28 cellular contexts compared by ENCODE assay signal in the genomic region with DNA sequence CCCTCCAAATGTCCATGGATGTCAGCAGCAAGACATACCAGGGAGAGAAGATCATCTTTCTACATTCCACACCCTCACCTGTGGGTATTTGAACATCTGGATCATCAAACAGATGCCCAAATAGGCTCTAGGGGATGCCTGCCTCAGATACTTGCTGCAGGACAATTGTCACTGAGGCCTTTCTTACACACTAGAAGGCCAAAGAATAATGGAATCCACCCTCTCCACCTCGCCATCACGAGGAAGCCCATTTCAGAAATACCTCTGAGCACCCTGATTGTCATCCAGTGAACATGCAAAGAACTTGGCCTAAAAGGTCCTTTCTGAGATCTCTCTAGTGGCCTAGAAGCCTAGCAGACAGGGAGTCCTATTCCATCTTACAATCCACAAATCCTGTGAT. TPM values are rescaled to one million over a fixed set of nuclear protein-coding genes. Genes with fewer than 3 reads are reported as not detected.
"Had no signal": no experiment of that assay in that cellular context is flagged by ENCODE, and none has a peak within 500 bp of the region (broad histone marks: within the 10 kb centered on the region; RNA-seq: fewer than 3 reads in every experiment).

No MANE protein-coding gene starts in this region.

- H3K4me3 ChIP-seq: stomach, suprapubic skin, testis, thoracic aorta, thyroid gland, tibial artery, tibial nerve, transverse colon, upper lobe of left lung, upper lobe of right lung, uterus, vagina had no signal

- H3K36me3 Mint-ChIP-seq: stimulated activated effector memory CD8-positive, alpha-beta T cell treated with anti-CD3 and anti-CD28 coated beads, Interleukin-12 subunit alpha, Interleukin-12 subunit beta, amount 100 ng/mL, for 72 hours; stimulated activated memory B cell treated with anti-CD40 and anti-IgM and Interleukin-4, amounts not matched to agents 10 μg/mL and 1 μg/mL and 100 μg/mL, for 72 hours; stimulated activated naive B cell treated with anti-CD40 and anti-IgM and Interleukin-4, amounts not matched to agents 10 μg/mL and 1 μg/mL and 100 μg/mL, for 72 hours; type B pancreatic cell had no signal

- H3K4me1 Mint-ChIP-seq: stimulated activated effector memory CD8-positive, alpha-beta T cell treated with anti-CD3 and anti-CD28 coated beads, Interleukin-12 subunit alpha, Interleukin-12 subunit beta, amount 100 ng/mL, for 72 hours; stimulated activated memory B cell treated with anti-CD40 and anti-IgM and Interleukin-4, amounts not matched to agents 10 μg/mL and 1 μg/mL and 100 μg/mL, for 72 hours; stimulated activated naive CD8-positive, alpha-beta T cell treated with anti-CD3 and anti-CD28 coated beads, Interleukin-15, amount 100 ng/mL, for 72 hours had no signal

- H3K4me3 Mint-ChIP-seq: stimulated activated effector memory CD8-positive, alpha-beta T cell treated with anti-CD3 and anti-CD28 coated beads, Interleukin-12 subunit alpha, Interleukin-12 subunit beta, amount 100 ng/mL, for 72 hours; stimulated activated memory B cell treated with anti-CD40 and anti-IgM and Interleukin-4, amounts not matched to agents 10 μg/mL and 1 μg/mL and 100 μg/mL, for 72 hours; stimulated activated naive B cell treated with anti-CD40 and anti-IgM and Interleukin-4, amounts not matched to agents 10 μg/mL and 1 μg/mL and 100 μg/mL, for 72 hours; stimulated activated naive CD8-positive, alpha-beta T cell treated with anti-CD3 and anti-CD28 coated beads, Interleukin-15, amount 100 ng/mL, for 72 hours; stimulated activated naive CD8-positive, alpha-beta T cell treated with anti-CD3 and anti-CD28 coated beads, Interleukin-15, Interleukin-2, amounts not matched to agents 100 ng/mL and 50 ng/mL, for 24 hours; type B pancreatic cell had no signal

- H3K27me3 ChIP-seq: suprapubic skin, testis, thyroid gland, tibial artery, transverse colon, upper lobe of left lung, upper lobe of right lung, uterus, vagina had no signal

- FAIRE-seq: urothelium cell line had no signal

- DNase-seq: stimulated activated CD4-positive, alpha-beta T cell treated with anti-CD3 and anti-CD28 coated beads, Interleukin-2, amount 100 ng/mL, for 48 hours; stimulated activated CD4-positive, alpha-beta T cell treated with anti-CD3 and anti-CD28 coated beads, Interleukin-4, amount 100 ng/mL, for 1 hour; stimulated activated CD4-positive, alpha-beta T cell treated with anti-CD3 and anti-CD28 coated beads, Interleukin-4, amount 100 ng/mL, for 24 hours; stimulated activated CD4-positive, alpha-beta T cell treated with anti-CD3 and anti-CD28 coated beads, Interleukin-4, amount 100 ng/mL, for 4 hours; stimulated activated CD8-positive, alpha-beta memory T cell treated with anti-CD3 and anti-CD28 coated beads, Interleukin-4, amount 100 ng/mL, for 48 hours; stimulated activated naive B cell treated with anti-CD40 and anti-IgM and Interleukin-4, amounts not matched to agents 10 μg/mL and 1 μg/mL and 100 μg/mL, for 72 hours; stimulated activated naive CD4-positive, alpha-beta T cell; stimulated activated naive CD4-positive, alpha-beta T cell treated with Interleukin-2 at 50 U/mL for 16 hours; stimulated activated naive CD8-positive, alpha-beta T cell treated with anti-CD3 and anti-CD28 coated beads, Interleukin-15, amount 100 ng/mL, for 72 hours; stimulated activated naive CD8-positive, alpha-beta T cell treated with anti-CD3 and anti-CD28 coated beads, Interleukin-15, Interleukin-2, amounts not matched to agents 100 U/mL and 50 U/mL, for 24 hours; stomach; substantia nigra; testis; thyroid gland; tibial artery; transverse colon; upper lobe of left lung; upper lobe of right lung; uterus had no signal

- H3K27ac Mint-ChIP-seq: stimulated activated effector memory CD8-positive, alpha-beta T cell treated with anti-CD3 and anti-CD28 coated beads, Interleukin-12 subunit alpha, Interleukin-12 subunit beta, amount 100 ng/mL, for 72 hours; stimulated activated memory B cell treated with anti-CD40 and anti-IgM and Interleukin-4, amounts not matched to agents 10 μg/mL and 1 μg/mL and 100 μg/mL, for 72 hours; stimulated activated naive B cell treated with anti-CD40 and anti-IgM and Interleukin-4, amounts not matched to agents 10 μg/mL and 1 μg/mL and 100 μg/mL, for 72 hours; stimulated activated naive CD8-positive, alpha-beta T cell treated with anti-CD3 and anti-CD28 coated beads, Interleukin-15, amount 100 ng/mL, for 72 hours; stimulated activated naive CD8-positive, alpha-beta T cell treated with anti-CD3 and anti-CD28 coated beads, Interleukin-15, Interleukin-2, amounts not matched to agents 100 ng/mL and 50 ng/mL, for 24 hours; type B pancreatic cell had no signal

- H3K9me3 ChIP-seq: stomach, suprapubic skin, testis, thoracic aorta, thyroid gland, tibial artery, tibial nerve, transverse colon, upper lobe of left lung, upper lobe of right lung, uterus, vagina had no signal

- ATAC-seq: stimulated activated effector memory CD8-positive, alpha-beta T cell treated with anti-CD3 and anti-CD28 coated beads, Interleukin-12 subunit alpha, Interleukin-12 subunit beta, amount 100 ng/mL, for 72 hours; stimulated activated memory B cell treated with anti-CD40 and anti-IgM and Interleukin-4, amounts not matched to agents 10 μg/mL and 1 μg/mL and 100 μg/mL, for 72 hours; stimulated activated naive B cell treated with anti-CD40 and anti-IgM and Interleukin-4, amounts not matched to agents 10 μg/mL and 1 μg/mL and 100 μg/mL, for 72 hours; stimulated activated naive CD8-positive, alpha-beta T cell treated with anti-CD3 and anti-CD28 coated beads, Interleukin-15, amount 100 ng/mL, for 72 hours; stimulated activated naive CD8-positive, alpha-beta T cell treated with anti-CD3 and anti-CD28 coated beads, Interleukin-15, Interleukin-2, amounts not matched to agents 100 U/mL and 50 U/mL, for 24 hours; upper lobe of right lung had no signal

- H3K36me3 ChIP-seq: stomach, suprapubic skin, thoracic aorta, thyroid gland, tibial artery, tibial nerve, transverse colon, upper lobe of left lung, upper lobe of right lung, uterus, vagina had no signal

- H3K9me3 Mint-ChIP-seq: stimulated activated effector memory CD8-positive, alpha-beta T cell treated with anti-CD3 and anti-CD28 coated beads, Interleukin-12 subunit alpha, Interleukin-12 subunit beta, amount 100 ng/mL, for 72 hours; stimulated activated memory B cell treated with anti-CD40 and anti-IgM and Interleukin-4, amounts not matched to agents 10 μg/mL and 1 μg/mL and 100 μg/mL, for 72 hours; stimulated activated naive B cell treated with anti-CD40 and anti-IgM and Interleukin-4, amounts not matched to agents 10 μg/mL and 1 μg/mL and 100 μg/mL, for 72 hours; stimulated activated naive CD8-positive, alpha-beta T cell treated with anti-CD3 and anti-CD28 coated beads, Interleukin-15, amount 100 ng/mL, for 72 hours; stimulated activated naive CD8-positive, alpha-beta T cell treated with anti-CD3 and anti-CD28 coated beads, Interleukin-15, Interleukin-2, amounts not matched to agents 100 ng/mL and 50 ng/mL, for 24 hours; type B pancreatic cell had no signal

- H3K4me1 ChIP-seq: stomach, suprapubic skin, testis, thyroid gland, tibial artery, tibial nerve, transverse colon, upper lobe of left lung, upper lobe of right lung, uterus, vagina had no signal

- H3K27me3 Mint-ChIP-seq: stimulated activated naive CD8-positive, alpha-beta T cell treated with anti-CD3 and anti-CD28 coated beads, Interleukin-15, amount 100 ng/mL, for 72 hours; stimulated activated naive CD8-positive, alpha-beta T cell treated with anti-CD3 and anti-CD28 coated beads, Interleukin-15, Interleukin-2, amounts not matched to agents 100 ng/mL and 50 ng/mL, for 24 hours; type B pancreatic cell had no signal

- H3K27ac ChIP-seq: stomach, suprapubic skin, testis, thoracic aorta, thyroid gland, tibial artery, tibial nerve, transverse colon, upper lobe of left lung, upper lobe of right lung, uterus, vagina had no signal

RNA-seq across cellular contexts. Expression of gene KIAA1210, which starts 6.9 kb away (rescaled TPM):
- total RNA-seq: thoracic aorta, tibial nerve, transverse colon, upper lobe of left lung, upper lobe of right lung, vagina had no signal
- polyA plus RNA-seq: stomach had no signal
